Comparison of ENCODE assay signal across 9 cellular contexts in genomic region chr6:90216081-90216977, GRCh38.
DNase-seq lines count a peak whose midpoint lies in the region; ATAC-seq and TF ChIP-seq lines count a peak whose summit lies in the region.
"Had no signal": no experiment of that assay in that cellular context is flagged by ENCODE, and none has a peak within 500 bp of the region (broad histone marks: within the 10 kb centered on the region; RNA-seq: fewer than 3 reads in every experiment).

No MANE protein-coding gene starts in this region.

- no peaks in the 10 kb centered on the region for H3K9me3 ChIP-seq in left ventricle myocardium inferior (replicated peaks)

- no peak overlapping the region for H3K4me3 ChIP-seq in left ventricle myocardium inferior

- H3K4me1 Mint-ChIP-seq in activated CD4-positive, alpha-beta T cell treated with anti-CD3 and anti-CD28 coated beads, Interleukin-2, amount 10 ng/mL, durations not matched to agents 24 days and 14 days = peaks cover 40% of the 10 kb centered on the region
- peaks cover under 1% of the 10 kb centered on the region for H3K4me1 Mint-ChIP-seq in type B pancreatic cell (ENCODE audit: unreplicated experiment)

- no peaks in the 10 kb centered on the region for H3K36me3 ChIP-seq in left ventricle myocardium inferior

- H3K27ac Mint-ChIP-seq in activated CD4-positive, alpha-beta T cell treated with anti-CD3 and anti-CD28 coated beads, Interleukin-2, amount 10 ng/mL, durations not matched to agents 24 days and 14 days = no peak overlapping the region
- peak overlapping the region; percentile 35 for H3K27ac Mint-ChIP-seq in type B pancreatic cell
- H3K27ac Mint-ChIP-seq: activated naive CD8-positive, alpha-beta T cell had no signal

- H3K4me3 Mint-ChIP-seq in activated CD4-positive, alpha-beta T cell treated with anti-CD3 and anti-CD28 coated beads, Interleukin-2, amount 10 ng/mL, durations not matched to agents 24 days and 14 days = peak overlapping the region; percentile 48
- peak overlapping the region; percentile 46 for H3K4me3 Mint-ChIP-seq in type B pancreatic cell
- H3K4me3 Mint-ChIP-seq: activated naive CD8-positive, alpha-beta T cell had no signal

- DNase-seq in left ventricle myocardium inferior (no peak), Right ventricle myocardium inferior (ENCODE audit: missing footprints) (no peak), kidney glomerular epithelial cell (lab: John Stamatoyannopoulos, UW) (peak; percentile 57), type B pancreatic cell (ENCODE audit: extremely low spot score, unreplicated experiment) (no peak), D341Med (ENCODE audit: low spot score) (no peak)
- DNase-seq in activated CD4-positive, alpha-beta T cell treated with anti-CD3 and anti-CD28 coated beads, Interleukin-2, amount 10 ng/mL, durations not matched to agents 24 days and 14 days = peak; percentile 79

- ATAC-seq in Right ventricle myocardium inferior (no peak), HG03342 (IDR thresholded peaks at IDR 0.05; ENCODE audit: unreplicated experiment) (peak; percentile 54), HG03521 (IDR thresholded peaks at IDR 0.05; ENCODE audit: unreplicated experiment) (no peak)

- H3K27me3 ChIP-seq in left ventricle myocardium inferior (ENCODE audit: low read depth) = no peaks in the 10 kb centered on the region

- no peaks in the 10 kb centered on the region for H3K9me3 Mint-ChIP-seq in activated CD4-positive, alpha-beta T cell treated with anti-CD3 and anti-CD28 coated beads, Interleukin-2, amount 10 ng/mL, durations not matched to agents 24 days and 14 days
- no peaks in the 10 kb centered on the region for H3K9me3 Mint-ChIP-seq in type B pancreatic cell

- peak overlapping the region; percentile 31 for H3K27ac ChIP-seq in left ventricle myocardium inferior (replicated peaks)

- TF ChIP-seq CTCF in left ventricle myocardium inferior (IDR thresholded peaks at IDR 0.05; ENCODE audit: borderline replicate concordance) (no peak), type B pancreatic cell (conservative IDR thresholded peaks at IDR 0.05) (no peak)

- H3K27me3 Mint-ChIP-seq in activated CD4-positive, alpha-beta T cell treated with anti-CD3 and anti-CD28 coated beads, Interleukin-2, amount 10 ng/mL, durations not matched to agents 24 days and 14 days = no peaks in the 10 kb centered on the region
- H3K27me3 Mint-ChIP-seq in type B pancreatic cell = no peaks in the 10 kb centered on the region
- H3K27me3 Mint-ChIP-seq: activated naive CD8-positive, alpha-beta T cell had no signal

- H3K36me3 Mint-ChIP-seq in activated CD4-positive, alpha-beta T cell treated with anti-CD3 and anti-CD28 coated beads, Interleukin-2, amount 10 ng/mL, durations not matched to agents 24 days and 14 days (ENCODE audit: low read depth) = peaks cover 14% of the 10 kb centered on the region
- no peaks in the 10 kb centered on the region for H3K36me3 Mint-ChIP-seq in type B pancreatic cell

- H3K4me1 ChIP-seq in left ventricle myocardium inferior = peaks cover 49% of the 10 kb centered on the region

- intact Hi-C loops in left ventricle myocardium inferior (cut with micrococcal nuclease) (loop anchor here (10.0 kb wide), 1 partner anchor 78 kb away; the partner anchor contains the start of gene BACH2), Right ventricle myocardium inferior (cut with DNase I) (loop anchor here (5.0 kb wide), 1 partner anchor 39 kb away; no protein-coding TSS in a partner anchor)
- intact Hi-C loops in activated CD4-positive, alpha-beta T cell treated with anti-CD3 and anti-CD28 coated beads, Interleukin-2, amount 10 ng/mL, durations not matched to agents 24 days and 14 days (cut with micrococcal nuclease) = loop anchor here (2.0 to 10.0 kb wide), 2 partner anchors 26 to 178 kb away; no protein-coding TSS in a partner anchor

Comparison
In these comparisons a context has a peak if more than half of its experiments do, and no peak if none do; other contexts are left out.
1. DNase-seq: peak in activated CD4-positive, alpha-beta T cell treated with anti-CD3 and anti-CD28 coated beads, Interleukin-2, amount 10 ng/mL, durations not matched to agents 24 days and 14 days (single experiment) and kidney glomerular epithelial cell (single experiment); none in left ventricle myocardium inferior (single experiment), Right ventricle myocardium inferior (single experiment), type B pancreatic cell (single experiment) and D341Med (single experiment).